ENCODE assay signal across 26 cellular contexts in genomic region chr18:47983055-47983454, GRCh38.
"Had no signal": no experiment of that assay in that cellular context is flagged by ENCODE, and none has a peak within 500 bp of the region (broad histone marks: within the 10 kb centered on the region; RNA-seq: fewer than 3 reads in every experiment).

No MANE protein-coding gene starts in this region.

- H3K4me1 Mint-ChIP-seq: activated CD4-positive, alpha-beta T cell treated with anti-CD3 and anti-CD28 coated beads, Interleukin-2, amount 10 ng/mL, durations not matched to agents 24 days and 14 days; activated T-helper 17 cell treated with anti-CD3 and anti-CD28 coated beads, Interleukin-2, amount 50 U/mL, for 72 hours; central memory CD8-positive, alpha-beta T cell had no signal

- H3K4me2 ChIP-seq: KMS-11 had no signal

- H3K9me3 Mint-ChIP-seq: activated B cell treated with CpG ODN at 0.5 μM for 24 hours; activated CD4-positive, alpha-beta memory T cell treated with anti-CD3 and anti-CD28 coated beads for 36 hours; activated CD4-positive, alpha-beta T cell treated with anti-CD3 and anti-CD28 coated beads, Interleukin-2, amount 10 ng/mL, durations not matched to agents 24 days and 14 days; activated naive CD4-positive, alpha-beta T cell treated with anti-CD3 and anti-CD28 coated beads for 36 hours; activated T-cell treated with anti-CD3 and anti-CD28 coated beads, Interleukin-2, amount 50 U/mL, for 4 hours; activated T-helper 17 cell treated with anti-CD3 and anti-CD28 coated beads, Interleukin-2, amount 50 U/mL, for 72 hours; central memory CD8-positive, alpha-beta T cell had no signal

- H3K27me3 Mint-ChIP-seq: activated CD4-positive, alpha-beta memory T cell treated with anti-CD3 and anti-CD28 coated beads for 36 hours; activated naive CD8-positive, alpha-beta T cell; activated T-helper 17 cell treated with anti-CD3 and anti-CD28 coated beads, Interleukin-2, amount 50 U/mL, for 72 hours had no signal

- H3K27ac ChIP-seq: KMS-11, SJSA1 had no signal

- H3K9ac ChIP-seq: KMS-11 had no signal

- H3K36me3 ChIP-seq: MG63, SJSA1 had no signal

- H3K9me3 ChIP-seq: MG63, SJSA1 had no signal

- H3K27me3 ChIP-seq: MG63, SJSA1 had no signal

- DNase-seq: activated B cell treated with CpG ODN at 0.5 μM for 24 hours; activated CD4-positive, alpha-beta memory T cell treated with anti-CD3 and anti-CD28 coated beads for 36 hours; activated CD4-positive, alpha-beta T cell treated with anti-CD3 and anti-CD28 coated beads for 1 hour; activated CD4-positive, alpha-beta T cell treated with anti-CD3 and anti-CD28 coated beads, Interleukin-2, amount 10 ng/mL, durations not matched to agents 24 days and 14 days; activated CD8-positive, alpha-beta memory T cell treated with anti-CD3 and anti-CD28 coated beads for 24 hours; activated gamma-delta T cell; activated naive CD4-positive, alpha-beta T cell treated with anti-CD3 and anti-CD28 coated beads for 36 hours; activated T-cell treated with anti-CD3 and anti-CD28 coated beads, Interleukin-2, amount 50 U/mL, for 4 hours; MG63; NCI-H146; NCI-H1930; NCI-H2107; NCI-H345; NCI-H510A; NCI-H526 treated with DMSO at 0.1 percent for 48 hours; PC-3; SHP77; T-helper 17 cell; T-helper 9 cell had no signal

- H3K4me3 ChIP-seq: MG63, SJSA1 had no signal

- H3K4me3 Mint-ChIP-seq: activated B cell treated with CpG ODN at 0.5 μM for 24 hours; activated CD4-positive, alpha-beta memory T cell treated with anti-CD3 and anti-CD28 coated beads for 36 hours; activated CD4-positive, alpha-beta T cell treated with anti-CD3 and anti-CD28 coated beads, Interleukin-2, amount 10 ng/mL, durations not matched to agents 24 days and 14 days; activated naive CD4-positive, alpha-beta T cell treated with anti-CD3 and anti-CD28 coated beads for 36 hours; activated naive CD8-positive, alpha-beta T cell; activated T-cell treated with anti-CD3 and anti-CD28 coated beads, Interleukin-2, amount 50 U/mL, for 4 hours; activated T-helper 17 cell treated with anti-CD3 and anti-CD28 coated beads, Interleukin-2, amount 50 U/mL, for 72 hours; central memory CD8-positive, alpha-beta T cell; T-helper 17 cell had no signal

- H3K36me3 Mint-ChIP-seq: activated CD4-positive, alpha-beta memory T cell treated with anti-CD3 and anti-CD28 coated beads for 36 hours; activated naive CD8-positive, alpha-beta T cell; brain had no signal

- ATAC-seq: activated T-cell treated with anti-CD3 and anti-CD28 coated beads, Interleukin-2, amount 50 U/mL, for 4 hours; activated T-helper 17 cell treated with anti-CD3 and anti-CD28 coated beads, Interleukin-2, amount 50 U/mL, for 72 hours; PC-3; SK-N-SH treated with all-trans-retinoic acid at 6 μM for 48 hours; T-helper 17 cell had no signal

- H3K27ac Mint-ChIP-seq: activated B cell treated with CpG ODN at 0.5 μM for 24 hours; activated CD4-positive, alpha-beta memory T cell treated with anti-CD3 and anti-CD28 coated beads for 36 hours; activated CD4-positive, alpha-beta T cell treated with anti-CD3 and anti-CD28 coated beads, Interleukin-2, amount 10 ng/mL, durations not matched to agents 24 days and 14 days; activated naive CD4-positive, alpha-beta T cell treated with anti-CD3 and anti-CD28 coated beads for 36 hours; activated naive CD8-positive, alpha-beta T cell; activated T-helper 17 cell treated with anti-CD3 and anti-CD28 coated beads, Interleukin-2, amount 50 U/mL, for 72 hours; T-helper 17 cell had no signal
